1 cellular context compared by ENCODE assay signal in the genomic region with DNA sequence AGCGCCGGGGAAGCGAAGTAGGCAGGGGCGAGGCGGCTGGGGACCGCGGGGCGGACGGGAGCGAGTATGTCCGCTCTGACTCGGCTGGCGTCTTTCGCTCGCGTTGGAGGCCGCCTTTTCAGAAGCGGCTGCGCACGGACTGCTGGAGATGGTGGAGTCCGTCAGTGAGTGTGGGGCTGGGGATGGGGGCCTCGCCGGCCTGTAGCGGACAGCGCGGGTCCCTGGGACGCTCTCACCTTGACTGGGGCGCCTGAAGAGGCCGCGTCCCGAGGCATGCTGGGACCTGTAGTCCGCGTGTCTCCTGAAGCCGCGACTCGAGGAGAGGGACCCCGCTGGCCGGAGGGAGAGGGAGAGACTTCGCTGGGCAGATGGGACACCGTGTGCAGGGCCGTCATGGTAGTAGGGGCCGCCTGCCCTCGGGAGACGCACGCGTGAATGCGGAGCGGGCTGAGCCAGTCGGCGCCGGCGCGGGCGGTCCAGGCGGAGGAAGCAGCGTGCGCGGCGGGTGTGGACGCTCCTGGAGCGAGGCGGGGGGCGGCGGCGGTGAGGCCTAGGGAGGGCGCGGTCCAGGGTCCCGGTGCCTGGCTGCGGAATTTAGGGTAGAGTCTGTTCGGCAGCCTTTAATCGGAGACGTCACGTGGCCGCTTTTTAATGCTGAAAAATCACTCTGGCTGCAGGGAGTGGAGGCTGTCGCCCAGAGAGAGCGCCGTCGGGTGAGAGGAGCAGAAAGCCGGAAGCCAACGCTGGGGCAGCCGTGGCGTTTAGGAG.
TF ChIP-seq lines count a peak whose summit lies in the region.

A gene (plus strand): TSS at position 30 of the 768 bp plus-strand sequence. CDS start 37 bp downstream, at position 67.

TF ChIP-seq in GM23338, 12 proteins besides CTCF, POLR2A, EP300 and RAD21 (continued from another document):
- TF ChIP-seq, protein P1, sequence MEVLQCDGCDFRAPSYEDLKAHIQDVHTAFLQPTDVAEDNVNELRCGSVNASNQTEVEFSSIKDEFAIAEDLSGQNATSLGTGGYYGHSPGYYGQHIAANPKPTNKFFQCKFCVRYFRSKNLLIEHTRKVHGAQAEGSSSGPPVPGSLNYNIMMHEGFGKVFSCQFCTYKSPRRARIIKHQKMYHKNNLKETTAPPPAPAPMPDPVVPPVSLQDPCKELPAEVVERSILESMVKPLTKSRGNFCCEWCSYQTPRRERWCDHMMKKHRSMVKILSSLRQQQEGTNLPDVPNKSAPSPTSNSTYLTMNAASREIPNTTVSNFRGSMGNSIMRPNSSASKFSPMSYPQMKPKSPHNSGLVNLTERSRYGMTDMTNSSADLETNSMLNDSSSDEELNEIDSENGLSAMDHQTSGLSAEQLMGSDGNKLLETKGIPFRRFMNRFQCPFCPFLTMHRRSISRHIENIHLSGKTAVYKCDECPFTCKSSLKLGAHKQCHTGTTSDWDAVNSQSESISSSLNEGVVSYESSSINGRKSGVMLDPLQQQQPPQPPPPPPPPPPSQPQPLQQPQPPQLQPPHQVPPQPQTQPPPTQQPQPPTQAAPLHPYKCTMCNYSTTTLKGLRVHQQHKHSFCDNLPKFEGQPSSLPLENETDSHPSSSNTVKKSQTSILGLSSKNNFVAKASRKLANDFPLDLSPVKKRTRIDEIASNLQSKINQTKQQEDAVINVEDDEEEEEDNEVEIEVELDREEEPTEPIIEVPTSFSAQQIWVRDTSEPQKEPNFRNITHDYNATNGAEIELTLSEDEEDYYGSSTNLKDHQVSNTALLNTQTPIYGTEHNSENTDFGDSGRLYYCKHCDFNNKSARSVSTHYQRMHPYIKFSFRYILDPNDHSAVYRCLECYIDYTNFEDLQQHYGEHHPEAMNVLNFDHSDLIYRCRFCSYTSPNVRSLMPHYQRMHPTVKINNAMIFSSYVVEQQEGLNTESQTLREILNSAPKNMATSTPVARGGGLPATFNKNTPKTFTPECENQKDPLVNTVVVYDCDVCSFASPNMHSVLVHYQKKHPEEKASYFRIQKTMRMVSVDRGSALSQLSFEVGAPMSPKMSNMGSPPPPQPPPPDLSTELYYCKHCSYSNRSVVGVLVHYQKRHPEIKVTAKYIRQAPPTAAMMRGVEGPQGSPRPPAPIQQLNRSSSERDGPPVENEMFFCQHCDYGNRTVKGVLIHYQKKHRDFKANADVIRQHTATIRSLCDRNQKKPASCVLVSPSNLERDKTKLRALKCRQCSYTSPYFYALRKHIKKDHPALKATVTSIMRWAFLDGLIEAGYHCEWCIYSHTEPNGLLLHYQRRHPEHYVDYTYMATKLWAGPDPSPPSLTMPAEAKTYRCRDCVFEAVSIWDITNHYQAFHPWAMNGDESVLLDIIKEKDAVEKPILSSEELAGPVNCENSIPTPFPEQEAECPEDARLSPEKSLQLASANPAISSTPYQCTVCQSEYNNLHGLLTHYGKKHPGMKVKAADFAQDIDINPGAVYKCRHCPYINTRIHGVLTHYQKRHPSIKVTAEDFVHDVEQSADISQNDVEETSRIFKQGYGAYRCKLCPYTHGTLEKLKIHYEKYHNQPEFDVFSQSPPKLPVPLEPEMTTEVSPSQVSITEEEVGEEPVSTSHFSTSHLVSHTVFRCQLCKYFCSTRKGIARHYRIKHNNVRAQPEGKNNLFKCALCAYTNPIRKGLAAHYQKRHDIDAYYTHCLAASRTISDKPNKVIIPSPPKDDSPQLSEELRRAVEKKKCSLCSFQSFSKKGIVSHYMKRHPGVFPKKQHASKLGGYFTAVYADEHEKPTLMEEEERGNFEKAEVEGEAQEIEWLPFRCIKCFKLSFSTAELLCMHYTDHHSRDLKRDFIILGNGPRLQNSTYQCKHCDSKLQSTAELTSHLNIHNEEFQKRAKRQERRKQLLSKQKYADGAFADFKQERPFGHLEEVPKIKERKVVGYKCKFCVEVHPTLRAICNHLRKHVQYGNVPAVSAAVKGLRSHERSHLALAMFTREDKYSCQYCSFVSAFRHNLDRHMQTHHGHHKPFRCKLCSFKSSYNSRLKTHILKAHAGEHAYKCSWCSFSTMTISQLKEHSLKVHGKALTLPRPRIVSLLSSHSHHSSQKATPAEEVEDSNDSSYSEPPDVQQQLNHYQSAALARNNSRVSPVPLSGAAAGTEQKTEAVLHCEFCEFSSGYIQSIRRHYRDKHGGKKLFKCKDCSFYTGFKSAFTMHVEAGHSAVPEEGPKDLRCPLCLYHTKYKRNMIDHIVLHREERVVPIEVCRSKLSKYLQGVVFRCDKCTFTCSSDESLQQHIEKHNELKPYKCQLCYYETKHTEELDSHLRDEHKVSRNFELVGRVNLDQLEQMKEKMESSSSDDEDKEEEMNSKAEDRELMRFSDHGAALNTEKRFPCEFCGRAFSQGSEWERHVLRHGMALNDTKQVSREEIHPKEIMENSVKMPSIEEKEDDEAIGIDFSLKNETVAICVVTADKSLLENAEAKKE (CRISPR knock-in tag; IDR thresholded peaks at IDR 0.05) = no peak
TF ChIP-seq in GM23338: peak in this region for 2.
